Comparison of ENCODE assay signal across 17 cellular contexts in genomic region chr6:129429953-129430352, GRCh38.
DNase-seq lines count a peak whose midpoint lies in the region; ATAC-seq and TF ChIP-seq lines count a peak whose summit lies in the region.
"Had no signal": no experiment of that assay in that cellular context is flagged by ENCODE, and none has a peak within 500 bp of the region (broad histone marks: within the 10 kb centered on the region; RNA-seq: fewer than 3 reads in every experiment).

No MANE protein-coding gene starts in this region.

- peak overlapping the region; percentile 52 for H3K27ac Mint-ChIP-seq in mesothelial cell of epicardium
- no peak overlapping the region for H3K27ac Mint-ChIP-seq in activated naive CD4-positive, alpha-beta T cell treated with anti-CD3 and anti-CD28 coated beads, Interleukin-2, amount 50 U/mL, for 72 hours
- H3K27ac Mint-ChIP-seq: CD14-positive monocyte; CD4-positive, alpha-beta memory T cell; HFFc6 had no signal

- H3K4me3 ChIP-seq in HEK293 (ENCODE audit: low read depth, low read length): no peak overlapping the region
- H3K4me3 ChIP-seq: A549, BLaER1, HAP-1, K562 had no signal

- no peaks in the 10 kb centered on the region for H3K9me3 ChIP-seq in HEK293 (ENCODE audit: control insufficient read depth, insufficient read depth, low read depth, low read length)
- H3K9me3 ChIP-seq: A549, BLaER1, HAP-1 had no signal

- H3K9me3 Mint-ChIP-seq in mesothelial cell of epicardium: peaks cover 4% of the 10 kb centered on the region
- no peaks in the 10 kb centered on the region for H3K9me3 Mint-ChIP-seq in activated naive CD4-positive, alpha-beta T cell treated with anti-CD3 and anti-CD28 coated beads, Interleukin-2, amount 50 U/mL, for 72 hours
- H3K9me3 Mint-ChIP-seq: HFFc6 had no signal

- no peak for DNase-seq in mesothelial cell of epicardium (ENCODE audit: low spot score in 2 of 2, unreplicated experiment in 2 of 2)
- DNase-seq in activated CD4-positive, alpha-beta T cell treated with anti-CD3 and anti-CD28 coated beads, Interleukin-2, amount 50 U/mL, for 48 hours: no peak
- DNase-seq in activated naive CD4-positive, alpha-beta T cell treated with anti-CD3 and anti-CD28 coated beads, Interleukin-2, amount 50 U/mL, for 72 hours (ENCODE audit: low spot score in 2 of 2): no peak
- DNase-seq: CD4-positive, alpha-beta memory T cell; DMS153; DMS79; GDM1; HFFc6; IMR-90 had no signal

- H3K36me3 Mint-ChIP-seq in mesothelial cell of epicardium: peaks cover 5% of the 10 kb centered on the region
- no peaks in the 10 kb centered on the region for H3K36me3 Mint-ChIP-seq in activated naive CD4-positive, alpha-beta T cell treated with anti-CD3 and anti-CD28 coated beads, Interleukin-2, amount 50 U/mL, for 72 hours
- H3K36me3 Mint-ChIP-seq: CD14-positive monocyte had no signal

- no peaks in the 10 kb centered on the region for H3K4me1 ChIP-seq in HEK293 (ENCODE audit: control insufficient read depth, insufficient read depth, low read length)
- H3K4me1 ChIP-seq: A549, BLaER1, HAP-1 had no signal

- CTCF ChIA-PET in HEK293 (lab: Yijun Ruan, JAX): no interaction called here

- peaks cover 24% of the 10 kb centered on the region for H3K4me1 Mint-ChIP-seq in mesothelial cell of epicardium
- H3K4me1 Mint-ChIP-seq: CD14-positive monocyte; CD4-positive, alpha-beta memory T cell had no signal

- TF ChIP-seq CTCF in HEK293 (tag by site-specific recombination; IDR thresholded peaks at IDR 0.05) (no peak), mesothelial cell of epicardium (IDR thresholded peaks at IDR 0.05; ENCODE audit: unreplicated experiment) (no peak)

- peaks cover 7% of the 10 kb centered on the region for H3K27me3 Mint-ChIP-seq in mesothelial cell of epicardium (ENCODE audit: low read depth)

- POLR2A ChIA-PET in HEK293 (lab: Yijun Ruan, JAX): no interaction called here

- H3K4me3 Mint-ChIP-seq in mesothelial cell of epicardium: no peak overlapping the region
- H3K4me3 Mint-ChIP-seq: CD14-positive monocyte; CD4-positive, alpha-beta memory T cell; HFFc6 had no signal

- ATAC-seq in SK-N-SH treated with all-trans-retinoic acid at 6 μM for 48 hours (no peak), GM18519 (IDR thresholded peaks at IDR 0.05; ENCODE audit: low FRiP score, unreplicated experiment) (no peak)
- ATAC-seq in activated naive CD4-positive, alpha-beta T cell treated with anti-CD3 and anti-CD28 coated beads, Interleukin-2, amount 50 U/mL, for 72 hours: no peak
- ATAC-seq: A549, K562 had no signal

- H3K36me3 ChIP-seq in HEK293 (ENCODE audit: control insufficient read depth in 2 of 2, insufficient read depth in 1 of 2, low read length in 2 of 2): no peaks in the 10 kb centered on the region
- H3K36me3 ChIP-seq: BLaER1, HAP-1 had no signal

- H3K27ac ChIP-seq in HEK293 (ENCODE audit: extremely low read depth, low read depth, low read length): no peak overlapping the region
- H3K27ac ChIP-seq: A549, BLaER1 had no signal

TF ChIP-seq in HEK293, 187 proteins besides CTCF, POLR2A, EP300 and RAD21:
- TF ChIP-seq, protein P1, sequence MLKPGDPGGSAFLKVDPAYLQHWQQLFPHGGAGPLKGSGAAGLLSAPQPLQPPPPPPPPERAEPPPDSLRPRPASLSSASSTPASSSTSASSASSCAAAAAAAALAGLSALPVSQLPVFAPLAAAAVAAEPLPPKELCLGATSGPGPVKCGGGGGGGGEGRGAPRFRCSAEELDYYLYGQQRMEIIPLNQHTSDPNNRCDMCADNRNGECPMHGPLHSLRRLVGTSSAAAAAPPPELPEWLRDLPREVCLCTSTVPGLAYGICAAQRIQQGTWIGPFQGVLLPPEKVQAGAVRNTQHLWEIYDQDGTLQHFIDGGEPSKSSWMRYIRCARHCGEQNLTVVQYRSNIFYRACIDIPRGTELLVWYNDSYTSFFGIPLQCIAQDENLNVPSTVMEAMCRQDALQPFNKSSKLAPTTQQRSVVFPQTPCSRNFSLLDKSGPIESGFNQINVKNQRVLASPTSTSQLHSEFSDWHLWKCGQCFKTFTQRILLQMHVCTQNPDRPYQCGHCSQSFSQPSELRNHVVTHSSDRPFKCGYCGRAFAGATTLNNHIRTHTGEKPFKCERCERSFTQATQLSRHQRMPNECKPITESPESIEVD (tag by site-specific recombination; IDR thresholded peaks at IDR 0.05): peak; percentile 83
- no peak for TF ChIP-seq ZNF184 (tag by site-specific recombination; IDR thresholded peaks at IDR 0.05)
- no peak for TF ChIP-seq ZNF600 (tag by site-specific recombination; IDR thresholded peaks at IDR 0.05)
- TF ChIP-seq ZFP69B (tag by site-specific recombination; IDR thresholded peaks at IDR 0.05): no peak
- TF ChIP-seq GFI1B (tag by site-specific recombination; IDR thresholded peaks at IDR 0.05): no peak
- no peak for TF ChIP-seq ZNF777 (tag by site-specific recombination; IDR thresholded peaks at IDR 0.05; ENCODE audit: borderline replicate concordance)
- TF ChIP-seq ZBTB8A (tag by site-specific recombination; IDR thresholded peaks at IDR 0.05): 0 out of 2 replicates have a peak, but pooled peaks have one; percentile 14

TF ChIP-seq in SK-N-SH treated with all-trans-retinoic acid at 6 μM for 48 hours, 23 proteins besides CTCF, POLR2A, EP300 and RAD21:
- no peak for TF ChIP-seq CSDC2 (CRISPR knock-in tag; IDR thresholded peaks at IDR 0.05)
- peak; percentile 74; the same call in 1 of the 2 replicates for TF ChIP-seq ZC3H10 (CRISPR knock-in tag; IDR thresholded peaks at IDR 0.05)
